Comparison of ENCODE assay signal across 19 cellular contexts in the genomic region with DNA sequence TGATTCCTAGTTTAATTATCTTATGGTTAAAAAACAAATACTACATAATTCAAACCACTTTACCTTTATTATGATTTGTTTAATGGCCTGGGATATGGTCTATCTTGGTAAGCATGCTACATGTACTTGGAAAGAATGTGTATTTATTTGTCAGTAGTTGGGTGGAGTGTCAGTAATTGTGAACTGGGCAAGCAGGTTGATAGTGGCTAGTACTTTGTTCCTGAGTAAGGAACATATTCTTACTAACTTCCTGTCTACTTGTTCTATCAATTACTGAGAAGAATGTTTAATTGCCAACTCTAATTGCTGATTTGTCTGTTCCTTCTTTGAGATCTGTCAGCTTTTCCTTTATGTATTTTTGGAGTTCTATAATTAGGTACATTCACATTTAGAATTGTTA.
"Had no signal": no experiment of that assay in that cellular context is flagged by ENCODE, and none has a peak within 500 bp of the region (broad histone marks: within the 10 kb centered on the region; RNA-seq: fewer than 3 reads in every experiment).

No MANE protein-coding gene starts in this region.

- H3K27me3 Mint-ChIP-seq: activated CD8-positive, alpha-beta T cell treated with anti-CD3 and anti-CD28 coated beads for 36 hours; activated naive CD4-positive, alpha-beta T cell treated with anti-CD3 and anti-CD28 coated beads, Interleukin-2, amount 50 U/mL, for 24 hours; central memory CD8-positive, alpha-beta T cell; dendritic cell treated with granulocyte-macrophage colony-stimulating factor and Interleukin-4, amounts not matched to agents 40 ng/mL and 50 ng/mL, for 4 days; effector memory CD8-positive, alpha-beta T cell; naive B cell had no signal

- H3K9me3 ChIP-seq: lower lobe of right lung, pancreas, tibial nerve had no signal

- DNase-seq: activated CD4-positive, alpha-beta T cell treated with anti-CD3 and anti-CD28 coated beads for 4 hours; activated CD8-positive, alpha-beta T cell treated with anti-CD3 and anti-CD28 coated beads for 36 hours; activated effector memory CD4-positive, alpha-beta T cell treated with anti-CD3 and anti-CD28 coated beads, Interleukin-2, amount 50 U/mL, for 16 hours; activated T-cell treated with anti-CD3 and anti-CD28 coated beads, Interleukin-2, amount 50 U/mL, for 48 hours; effector memory CD8-positive, alpha-beta T cell; hypothalamus; kidney glomerular epithelial cell; lower lobe of right lung; naive B cell; pancreas; stimulated activated CD4-positive, alpha-beta T cell treated with anti-CD3 and anti-CD28 coated beads, Interleukin-12 subunit alpha, Interleukin-12 subunit beta, amount 100 ng/mL, for 4 hours; stimulated activated CD4-positive, alpha-beta T cell treated with anti-CD3 and anti-CD28 coated beads, Interleukin-2, amount 100 ng/mL, for 24 hours; T-helper 2 cell had no signal

- H3K27ac ChIP-seq: lower lobe of right lung, neural progenitor cell, pancreas had no signal

- H3K4me1 Mint-ChIP-seq: central memory CD8-positive, alpha-beta T cell had no signal

- H3K9me3 Mint-ChIP-seq: activated CD8-positive, alpha-beta T cell treated with anti-CD3 and anti-CD28 coated beads for 36 hours; activated naive CD4-positive, alpha-beta T cell treated with anti-CD3 and anti-CD28 coated beads, Interleukin-2, amount 50 U/mL, for 24 hours; central memory CD8-positive, alpha-beta T cell; dendritic cell treated with granulocyte-macrophage colony-stimulating factor and Interleukin-4, amounts not matched to agents 40 ng/mL and 50 ng/mL, for 4 days; effector memory CD8-positive, alpha-beta T cell; mesothelial cell of epicardium; neural progenitor cell had no signal

- H3K4me3 ChIP-seq: lower lobe of right lung, neural progenitor cell, pancreas, tibial nerve had no signal

- H3K4me1 ChIP-seq: neural progenitor cell, pancreas had no signal

- ATAC-seq: activated CD8-positive, alpha-beta T cell treated with anti-CD3 and anti-CD28 coated beads for 36 hours; effector memory CD8-positive, alpha-beta T cell; lower lobe of right lung had no signal

- H3K4me3 Mint-ChIP-seq: activated CD8-positive, alpha-beta T cell treated with anti-CD3 and anti-CD28 coated beads for 36 hours; activated naive CD4-positive, alpha-beta T cell treated with anti-CD3 and anti-CD28 coated beads, Interleukin-2, amount 50 U/mL, for 24 hours; central memory CD8-positive, alpha-beta T cell; dendritic cell treated with granulocyte-macrophage colony-stimulating factor and Interleukin-4, amounts not matched to agents 40 ng/mL and 50 ng/mL, for 4 days; effector memory CD8-positive, alpha-beta T cell; mesothelial cell of epicardium; naive B cell; neural progenitor cell had no signal

- H3K36me3 ChIP-seq: lower lobe of right lung, neural progenitor cell, pancreas, tibial nerve had no signal

- H3K27ac Mint-ChIP-seq: activated CD8-positive, alpha-beta T cell treated with anti-CD3 and anti-CD28 coated beads for 36 hours; activated naive CD4-positive, alpha-beta T cell treated with anti-CD3 and anti-CD28 coated beads, Interleukin-2, amount 50 U/mL, for 24 hours; effector memory CD8-positive, alpha-beta T cell; mesothelial cell of epicardium; neural progenitor cell had no signal

- H3K36me3 Mint-ChIP-seq: activated naive CD4-positive, alpha-beta T cell treated with anti-CD3 and anti-CD28 coated beads, Interleukin-2, amount 50 U/mL, for 24 hours; mesothelial cell of epicardium; naive B cell; neural progenitor cell had no signal

- H3K27me3 ChIP-seq: neural progenitor cell, pancreas, tibial nerve had no signal

- H3K9ac ChIP-seq: neural progenitor cell had no signal
